ENCODE assay signal across 13 cellular contexts in the genomic region with DNA sequence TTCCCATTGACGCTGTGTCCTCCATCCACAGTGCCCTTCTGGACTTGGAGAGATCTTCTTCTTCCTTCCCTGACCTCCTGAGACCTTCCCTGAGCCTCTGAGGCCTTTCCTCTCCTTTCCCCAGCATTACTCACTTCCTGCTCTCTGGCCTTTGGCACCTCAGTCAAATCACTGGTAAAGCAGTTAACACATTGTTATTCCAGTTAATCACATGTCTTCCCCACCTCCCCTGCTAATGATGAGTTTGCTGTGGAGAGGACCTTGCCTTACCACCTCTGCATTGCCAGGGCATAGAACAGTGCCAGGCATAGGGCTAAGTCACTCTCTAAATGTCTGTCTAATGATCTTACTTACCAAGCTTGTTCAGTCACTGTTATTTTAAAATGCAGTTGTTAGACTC.
DNase-seq lines count a peak whose midpoint lies in the region; ATAC-seq and TF ChIP-seq lines count a peak whose summit lies in the region.
"Had no signal": no experiment of that assay in that cellular context is flagged by ENCODE, and none has a peak within 500 bp of the region (broad histone marks: within the 10 kb centered on the region; RNA-seq: fewer than 3 reads in every experiment).

No MANE protein-coding gene starts in this region.

- no peak overlapping the region for H3K4me3 ChIP-seq in breast epithelium
- H3K4me3 ChIP-seq in adipocyte (ENCODE audit: low read length) = peak overlapping the region; percentile 16
- no peak overlapping the region for H3K4me3 ChIP-seq in hepatocyte
- H3K4me3 ChIP-seq in subcutaneous abdominal adipose tissue (ENCODE audit: low read depth in 1 of 5, low read length in 5 of 5) = no peak overlapping the region
- H3K4me3 ChIP-seq: coronary artery had no signal

- H3K79me2 ChIP-seq in hepatocyte = no peaks in the 10 kb centered on the region

- H3K9ac ChIP-seq in adipocyte (ENCODE audit: low read length) (peak overlapping the region; percentile 35), subcutaneous abdominal adipose tissue (ENCODE audit: low read length in 5 of 5) (peak overlapping the region in 1 of 5 donors; percentile 47)

- H3K4me2 ChIP-seq in hepatocyte = no peak overlapping the region

- POLR2A ChIA-PET in MCF 10A (lab: Yijun Ruan, JAX) = interaction anchor here (1.0 kb wide), 1 partner anchor 113 kb away, joined by 5 read pairs; the partner anchor contains the start of gene SPRED2
- POLR2A ChIA-PET in activated CD8-positive, alpha-beta T cell treated with anti-CD3 and anti-CD28 coated beads for 36 hours (lab: Charles Lee) = no interaction called here

- H2AFZ ChIP-seq in hepatocyte = no peak overlapping the region

- H3K27me3 Mint-ChIP-seq in MCF 10A (ENCODE audit: insufficient read depth, unreplicated experiment) = no peaks in the 10 kb centered on the region
- H3K27me3 Mint-ChIP-seq in activated CD8-positive, alpha-beta T cell treated with anti-CD3 and anti-CD28 coated beads for 36 hours = no peaks in the 10 kb centered on the region
- H3K27me3 Mint-ChIP-seq: stimulated activated naive CD8-positive, alpha-beta T cell treated with anti-CD3 and anti-CD28 coated beads, Interleukin-15, amount 100 ng/mL, for 72 hours had no signal

- H3K36me3 ChIP-seq in breast epithelium (no peaks in the 10 kb centered on the region), adipocyte (ENCODE audit: control insufficient read depth, insufficient read depth, low read length, severe bottlenecking) (no peaks in the 10 kb centered on the region), hepatocyte (replicated peaks; ENCODE audit: insufficient read depth, low read depth) (no peaks in the 10 kb centered on the region), subcutaneous abdominal adipose tissue (ENCODE audit: control insufficient read depth in 5 of 5, insufficient read depth in 5 of 5, low read length in 5 of 5) (no peaks in the 10 kb centered on the region)

- H3K27ac Mint-ChIP-seq in MCF 10A (ENCODE audit: low read depth, unreplicated experiment) = no peak overlapping the region
- H3K27ac Mint-ChIP-seq in activated CD8-positive, alpha-beta T cell treated with anti-CD3 and anti-CD28 coated beads for 36 hours = no peak overlapping the region
- H3K27ac Mint-ChIP-seq: stimulated activated naive CD8-positive, alpha-beta T cell treated with anti-CD3 and anti-CD28 coated beads, Interleukin-15, amount 100 ng/mL, for 72 hours had no signal

- H3K4me1 ChIP-seq in breast epithelium (no peaks in the 10 kb centered on the region), adipocyte (ENCODE audit: control insufficient read depth, insufficient read depth, low read length) (peaks cover 15% of the 10 kb centered on the region), hepatocyte (ENCODE audit: insufficient read depth) (no peaks in the 10 kb centered on the region), subcutaneous abdominal adipose tissue (ENCODE audit: control insufficient read depth in 5 of 5, insufficient read depth in 5 of 5, low read length in 5 of 5) (peaks cover 3 to 24% (median 8%) of the 10 kb centered on the region in 5 donors)

- WGBS in hepatocyte (ENCODE audit: low lambda C conversion rate, missing lambda C conversion rate) = 82% methylated on average over 1 of the region's 1 CpG

- H3K9me3 Mint-ChIP-seq in MCF 10A (ENCODE audit: unreplicated experiment) = no peaks in the 10 kb centered on the region
- no peaks in the 10 kb centered on the region for H3K9me3 Mint-ChIP-seq in activated CD8-positive, alpha-beta T cell treated with anti-CD3 and anti-CD28 coated beads for 36 hours
- H3K9me3 Mint-ChIP-seq: stimulated activated naive CD8-positive, alpha-beta T cell treated with anti-CD3 and anti-CD28 coated beads, Interleukin-15, amount 100 ng/mL, for 72 hours had no signal

- H3K4me3 Mint-ChIP-seq in MCF 10A (ENCODE audit: unreplicated experiment) = no peak overlapping the region
- no peak overlapping the region for H3K4me3 Mint-ChIP-seq in activated CD8-positive, alpha-beta T cell treated with anti-CD3 and anti-CD28 coated beads for 36 hours
- H3K4me3 Mint-ChIP-seq: stimulated activated naive CD8-positive, alpha-beta T cell treated with anti-CD3 and anti-CD28 coated beads, Interleukin-15, amount 100 ng/mL, for 72 hours; T-helper 17 cell had no signal

- peak overlapping the region in 1 of 2 donors; percentile 75 for H3K27ac ChIP-seq in breast epithelium
- peak overlapping the region; percentile 15 for H3K27ac ChIP-seq in hepatocyte
- H3K27ac ChIP-seq in subcutaneous abdominal adipose tissue (ENCODE audit: low read depth, low read length) = peak overlapping the region; percentile 69

- TF ChIP-seq POLR2A in breast epithelium (IDR thresholded peaks at IDR 0.05) = no peak

- no peaks in the 10 kb centered on the region for H4K20me1 ChIP-seq in hepatocyte (ENCODE audit: insufficient read depth, poor library complexity, severe bottlenecking)

- no TSS peak for BruUV-seq in MCF 10A (replicated peaks; lab: Mats Ljungman, UMichigan)

- no peaks in the 10 kb centered on the region for H3K9me2 ChIP-seq in hepatocyte (replicated peaks; ENCODE audit: insufficient read depth)

- no peaks in the 10 kb centered on the region for H3K27me3 ChIP-seq in breast epithelium
- H3K27me3 ChIP-seq in adipocyte (replicated peaks; ENCODE audit: control insufficient read depth, insufficient read depth, low read length) = no peaks in the 10 kb centered on the region
- no peaks in the 10 kb centered on the region for H3K27me3 ChIP-seq in hepatocyte
- H3K27me3 ChIP-seq in subcutaneous abdominal adipose tissue (ENCODE audit: control insufficient read depth in 5 of 5, insufficient read depth in 4 of 5, low read length in 5 of 5) = no peaks in the 10 kb centered on the region

- intact Hi-C loops in MCF 10A (cut with micrococcal nuclease) (no loop called here), breast epithelium (cut with DNase I; ENCODE audit: low total_unique reads) (no loop called here)
- intact Hi-C loops in activated CD8-positive, alpha-beta T cell treated with anti-CD3 and anti-CD28 coated beads for 36 hours (cut with micrococcal nuclease) = no loop called here

- peak; percentile 59 for DNase-seq in MCF 10A (ENCODE audit: unreplicated experiment)
- DNase-seq in breast epithelium (ENCODE audit: low spot score in 2 of 2) = no peak
- DNase-seq in adipocyte (ENCODE audit: low read depth) = no peak
- peak; percentile 27 for DNase-seq in hepatocyte (ENCODE audit: low spot score)
- DNase-seq in NCI-H748 (lab: John Stamatoyannopoulos, UW; ENCODE audit: unreplicated experiment) = no peak
- DNase-seq in activated CD8-positive, alpha-beta T cell treated with anti-CD3 and anti-CD28 coated beads for 36 hours = no peak
- DNase-seq: activated T-cell treated with anti-CD3 and anti-CD28 coated beads, Interleukin-2, amount 50 U/mL, for 1 hour; NCI-H2029; stimulated activated naive CD8-positive, alpha-beta T cell treated with anti-CD3 and anti-CD28 coated beads, Interleukin-15, amount 100 ng/mL, for 72 hours; T-helper 17 cell had no signal

- no peak for ATAC-seq in GM18909 (IDR thresholded peaks at IDR 0.05; ENCODE audit: poor library complexity, unreplicated experiment)
- ATAC-seq in activated CD8-positive, alpha-beta T cell treated with anti-CD3 and anti-CD28 coated beads for 36 hours = no peak
- ATAC-seq: stimulated activated naive CD8-positive, alpha-beta T cell treated with anti-CD3 and anti-CD28 coated beads, Interleukin-15, amount 100 ng/mL, for 72 hours; T-helper 17 cell had no signal

- TF ChIP-seq CTCF in MCF 10A (IDR thresholded peaks at IDR 0.05; ENCODE audit: unreplicated experiment) (no peak), breast epithelium (IDR thresholded peaks at IDR 0.05) (no peak), hepatocyte (IDR thresholded peaks at IDR 0.05; ENCODE audit: poor library complexity) (no peak)
- TF ChIP-seq CTCF in activated CD8-positive, alpha-beta T cell treated with anti-CD3 and anti-CD28 coated beads for 36 hours (IDR thresholded peaks at IDR 0.05) = no peak

- no peaks in the 10 kb centered on the region for H3K9me3 ChIP-seq in breast epithelium
- H3K9me3 ChIP-seq in adipocyte (ENCODE audit: control insufficient read depth, low read length) = no peaks in the 10 kb centered on the region
- no peaks in the 10 kb centered on the region for H3K9me3 ChIP-seq in hepatocyte (ENCODE audit: low read depth)
- H3K9me3 ChIP-seq in subcutaneous abdominal adipose tissue (ENCODE audit: control insufficient read depth in 5 of 5, low read length in 5 of 5) = no peaks in the 10 kb centered on the region

- CTCF ChIA-PET in MCF 10A (lab: Yijun Ruan, JAX) = interaction anchor here (0.6 kb wide), 1 partner anchor 73 kb away, joined by 3 read pairs; no protein-coding TSS in a partner anchor
- CTCF ChIA-PET in activated CD8-positive, alpha-beta T cell treated with anti-CD3 and anti-CD28 coated beads for 36 hours (lab: Charles Lee) = no interaction called here

- H3K36me3 Mint-ChIP-seq in MCF 10A (ENCODE audit: insufficient read depth, unreplicated experiment) = no peaks in the 10 kb centered on the region
- no peaks in the 10 kb centered on the region for H3K36me3 Mint-ChIP-seq in activated CD8-positive, alpha-beta T cell treated with anti-CD3 and anti-CD28 coated beads for 36 hours (ENCODE audit: low read depth)

- peaks cover 8% of the 10 kb centered on the region for H3K4me1 Mint-ChIP-seq in MCF 10A (ENCODE audit: insufficient read depth, unreplicated experiment)
- H3K4me1 Mint-ChIP-seq in activated CD8-positive, alpha-beta T cell treated with anti-CD3 and anti-CD28 coated beads for 36 hours (ENCODE audit: low read depth) = peaks cover 13% of the 10 kb centered on the region
- H3K4me1 Mint-ChIP-seq: T-helper 17 cell had no signal

Comparison
In these comparisons a context has a peak if more than half of its experiments do, and no peak if none do; other contexts are left out.
1. DNase-seq: peak in MCF 10A (single experiment) and hepatocyte (single experiment); none in breast epithelium (0 of 2), adipocyte (single experiment), NCI-H748 (single experiment) and activated CD8-positive, alpha-beta T cell treated with anti-CD3 and anti-CD28 coated beads for 36 hours (single experiment).